Comparison of ENCODE assay signal across 1 cellular context in the genomic region with DNA sequence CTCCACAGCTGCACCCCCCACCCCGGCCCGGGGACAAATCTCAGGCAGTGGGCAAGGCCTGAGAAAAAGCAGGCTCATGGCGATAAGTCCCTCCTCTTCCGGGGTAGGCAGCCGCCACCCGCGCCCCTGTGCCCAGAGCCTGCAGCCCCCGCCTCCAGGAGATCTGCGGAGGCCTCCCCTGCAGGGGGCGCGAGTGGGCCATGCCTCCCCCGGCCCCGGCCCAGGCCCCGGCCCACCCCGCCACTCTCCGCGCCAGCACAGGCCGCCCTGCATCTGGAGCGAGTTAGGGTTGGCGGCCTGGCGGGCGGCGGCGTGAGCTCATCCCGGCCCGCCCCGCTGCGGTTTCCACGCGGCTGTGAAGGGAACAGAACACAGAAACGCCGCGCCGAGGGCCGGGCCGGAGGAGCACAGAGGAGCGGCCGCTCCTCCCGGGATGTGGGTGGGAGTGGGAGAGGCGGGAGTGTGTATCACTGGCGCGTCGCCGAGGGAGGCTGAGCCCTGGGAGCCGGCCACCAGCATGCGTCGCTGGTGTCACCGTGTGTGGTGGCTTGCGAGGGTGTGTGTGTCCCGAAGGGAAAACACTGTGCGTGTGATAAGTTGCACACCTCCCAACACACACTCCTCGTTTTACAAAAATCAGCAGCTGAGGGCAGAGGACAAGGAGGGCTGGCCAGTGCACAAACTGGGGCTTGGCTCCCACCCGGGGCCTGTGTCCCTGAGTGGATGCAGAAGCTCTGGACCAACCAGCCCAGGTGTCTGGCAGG.
TF ChIP-seq lines count a peak whose summit lies in the region.

No MANE protein-coding gene starts in this region.

TF ChIP-seq in HepG2, 621 proteins besides CTCF, POLR2A, EP300 and RAD21:
- TF ChIP-seq ZNF12 (CRISPR knock-in tag; IDR thresholded peaks at IDR 0.05), result no peak
- no peak for TF ChIP-seq GABPA (IDR thresholded peaks at IDR 0.05; ENCODE audit: low read depth, low read length)
- peak; percentile 15; the same call in 1 of the 2 replicates for TF ChIP-seq GABPA (CRISPR knock-in tag; IDR thresholded peaks at IDR 0.05; ENCODE audit: low read depth)
- TF ChIP-seq, protein P1, sequence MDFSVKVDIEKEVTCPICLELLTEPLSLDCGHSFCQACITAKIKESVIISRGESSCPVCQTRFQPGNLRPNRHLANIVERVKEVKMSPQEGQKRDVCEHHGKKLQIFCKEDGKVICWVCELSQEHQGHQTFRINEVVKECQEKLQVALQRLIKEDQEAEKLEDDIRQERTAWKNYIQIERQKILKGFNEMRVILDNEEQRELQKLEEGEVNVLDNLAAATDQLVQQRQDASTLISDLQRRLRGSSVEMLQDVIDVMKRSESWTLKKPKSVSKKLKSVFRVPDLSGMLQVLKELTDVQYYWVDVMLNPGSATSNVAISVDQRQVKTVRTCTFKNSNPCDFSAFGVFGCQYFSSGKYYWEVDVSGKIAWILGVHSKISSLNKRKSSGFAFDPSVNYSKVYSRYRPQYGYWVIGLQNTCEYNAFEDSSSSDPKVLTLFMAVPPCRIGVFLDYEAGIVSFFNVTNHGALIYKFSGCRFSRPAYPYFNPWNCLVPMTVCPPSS (IDR thresholded peaks at IDR 0.05), result no peak
- no peak for TF ChIP-seq RORA (CRISPR knock-in tag; IDR thresholded peaks at IDR 0.05)
- no peak for TF ChIP-seq ZNF281 (CRISPR knock-in tag; IDR thresholded peaks at IDR 0.05; ENCODE audit: borderline replicate concordance)
- TF ChIP-seq PHF8 (CRISPR knock-in tag; IDR thresholded peaks at IDR 0.05), result no peak
- peak; percentile 34; the same call in 1 of the 2 replicates for TF ChIP-seq ZBTB33 (CRISPR knock-in tag; IDR thresholded peaks at IDR 0.05)
- TF ChIP-seq GABPB1 (CRISPR knock-in tag; IDR thresholded peaks at IDR 0.05), result 0 out of 2 replicates have a peak, but pooled peaks have one; percentile 48
- TF ChIP-seq, protein P2, sequence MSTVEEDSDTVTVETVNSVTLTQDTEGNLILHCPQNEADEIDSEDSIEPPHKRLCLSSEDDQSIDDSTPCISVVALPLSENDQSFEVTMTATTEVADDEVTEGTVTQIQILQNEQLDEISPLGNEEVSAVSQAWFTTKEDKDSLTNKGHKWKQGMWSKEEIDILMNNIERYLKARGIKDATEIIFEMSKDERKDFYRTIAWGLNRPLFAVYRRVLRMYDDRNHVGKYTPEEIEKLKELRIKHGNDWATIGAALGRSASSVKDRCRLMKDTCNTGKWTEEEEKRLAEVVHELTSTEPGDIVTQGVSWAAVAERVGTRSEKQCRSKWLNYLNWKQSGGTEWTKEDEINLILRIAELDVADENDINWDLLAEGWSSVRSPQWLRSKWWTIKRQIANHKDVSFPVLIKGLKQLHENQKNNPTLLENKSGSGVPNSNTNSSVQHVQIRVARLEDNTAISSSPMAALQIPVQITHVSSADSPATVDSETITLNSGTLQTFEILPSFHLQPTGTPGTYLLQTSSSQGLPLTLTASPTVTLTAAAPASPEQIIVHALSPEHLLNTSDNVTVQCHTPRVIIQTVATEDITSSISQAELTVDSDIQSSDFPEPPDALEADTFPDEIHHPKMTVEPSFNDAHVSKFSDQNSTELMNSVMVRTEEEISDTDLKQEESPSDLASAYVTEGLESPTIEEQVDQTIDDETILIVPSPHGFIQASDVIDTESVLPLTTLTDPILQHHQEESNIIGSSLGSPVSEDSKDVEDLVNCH (CRISPR knock-in tag; IDR thresholded peaks at IDR 0.05), result no peak
- no peak for TF ChIP-seq ZKSCAN1 (IDR thresholded peaks at IDR 0.05; ENCODE audit: low read length)
- TF ChIP-seq ZNF263 (CRISPR knock-in tag; IDR thresholded peaks at IDR 0.05), result 0 out of 2 replicates have a peak, but pooled peaks have one; percentile 33
- no peak for TF ChIP-seq MIER2 (CRISPR knock-in tag; IDR thresholded peaks at IDR 0.05)
- TF ChIP-seq ZNF687 (CRISPR knock-in tag; IDR thresholded peaks at IDR 0.05), result peak; percentile 9; the same call in 1 of the 2 replicates
- no peak for TF ChIP-seq NONO (IDR thresholded peaks at IDR 0.05)
- no peak for TF ChIP-seq NONO (CRISPR knock-in tag; conservative IDR thresholded peaks at IDR 0.05)
- TF ChIP-seq, protein P3, sequence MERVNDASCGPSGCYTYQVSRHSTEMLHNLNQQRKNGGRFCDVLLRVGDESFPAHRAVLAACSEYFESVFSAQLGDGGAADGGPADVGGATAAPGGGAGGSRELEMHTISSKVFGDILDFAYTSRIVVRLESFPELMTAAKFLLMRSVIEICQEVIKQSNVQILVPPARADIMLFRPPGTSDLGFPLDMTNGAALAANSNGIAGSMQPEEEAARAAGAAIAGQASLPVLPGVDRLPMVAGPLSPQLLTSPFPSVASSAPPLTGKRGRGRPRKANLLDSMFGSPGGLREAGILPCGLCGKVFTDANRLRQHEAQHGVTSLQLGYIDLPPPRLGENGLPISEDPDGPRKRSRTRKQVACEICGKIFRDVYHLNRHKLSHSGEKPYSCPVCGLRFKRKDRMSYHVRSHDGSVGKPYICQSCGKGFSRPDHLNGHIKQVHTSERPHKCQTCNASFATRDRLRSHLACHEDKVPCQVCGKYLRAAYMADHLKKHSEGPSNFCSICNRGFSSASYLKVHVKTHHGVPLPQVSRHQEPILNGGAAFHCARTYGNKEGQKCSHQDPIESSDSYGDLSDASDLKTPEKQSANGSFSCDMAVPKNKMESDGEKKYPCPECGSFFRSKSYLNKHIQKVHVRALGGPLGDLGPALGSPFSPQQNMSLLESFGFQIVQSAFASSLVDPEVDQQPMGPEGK (CRISPR knock-in tag; IDR thresholded peaks at IDR 0.05), result peak; percentile 53; the same call in 1 of the 2 replicates
